ENCODE assay signal across 24 cellular contexts in the genomic region with DNA sequence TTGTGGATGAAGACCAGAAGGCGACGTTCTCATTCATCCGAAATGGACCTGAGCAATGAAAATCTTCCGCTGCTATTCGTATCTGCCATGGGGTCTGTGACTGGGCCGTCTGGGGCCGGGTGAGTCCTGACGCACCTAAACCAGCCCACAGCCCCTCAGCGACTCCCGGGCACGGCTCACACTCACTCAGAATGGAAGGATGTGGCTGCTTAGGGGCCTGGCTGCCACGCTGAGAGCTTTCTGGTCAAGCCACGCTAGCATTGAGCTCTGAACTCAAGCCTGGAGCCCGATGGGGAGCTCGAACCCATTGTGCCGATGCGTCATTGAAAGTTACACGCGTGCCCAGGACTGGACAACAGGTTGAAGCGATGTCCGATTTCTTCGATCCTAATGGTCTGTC.
"Had no signal": no experiment of that assay in that cellular context is flagged by ENCODE, and none has a peak within 500 bp of the region (broad histone marks: within the 10 kb centered on the region; RNA-seq: fewer than 3 reads in every experiment).

No MANE protein-coding gene starts in this region.

- H3K4me1 ChIP-seq: left ventricle myocardium inferior, right atrium auricular region, right lobe of liver, tibial nerve, vagina had no signal

- H3K27me3 ChIP-seq: ovary, right atrium auricular region, right lobe of liver, tibial nerve, vagina had no signal

- H3K4me2 ChIP-seq: smooth muscle cell had no signal

- H3K9me3 ChIP-seq: left ventricle myocardium inferior, neutrophil, ovary, right atrium auricular region, right lobe of liver, tibial nerve, vagina had no signal

- H3K36me3 ChIP-seq: left ventricle myocardium inferior, neutrophil, ovary, right atrium auricular region, right lobe of liver, tibial nerve, vagina had no signal

- FAIRE-seq: islet of Langerhans, kidney had no signal

- H3K27ac ChIP-seq: left ventricle myocardium inferior, neutrophil, ovary, right atrium auricular region, right lobe of liver, tibial nerve, vagina had no signal

- DNase-seq: hypothalamus; immature natural killer cell; kidney; left ventricle myocardium inferior; naive B cell; occipital lobe; ovary; right lobe of liver; stimulated activated CD4-positive, alpha-beta T cell treated with anti-CD3 and anti-CD28 coated beads, Interleukin-1b, Interleukin-23, amount 100 ng/mL, for 48 hours; stimulated activated CD4-positive, alpha-beta T cell treated with anti-CD3 and anti-CD28 coated beads, Interleukin-2, amount 100 ng/mL, for 48 hours; stimulated activated CD4-positive, alpha-beta T cell treated with anti-CD3 and anti-CD28 coated beads, Interleukin-4, amount 100 ng/mL, for 4 hours; stimulated activated CD8-positive, alpha-beta memory T cell treated with anti-CD3 and anti-CD28 coated beads, Interleukin-4, amount 100 ng/mL, for 48 hours; stimulated activated naive CD4-positive, alpha-beta T cell treated with Interleukin-2 at 50 U/mL for 16 hours; stimulated activated naive CD8-positive, alpha-beta T cell treated with anti-CD3 and anti-CD28 coated beads, Interleukin-15, amount 100 ng/mL, for 72 hours; substantia nigra had no signal

- ATAC-seq: natural killer cell treated with Interleukin-12 subunit alpha and Interleukin-12 subunit beta and Interleukin-15 and Interleukin-18, amount 100 ng/mL, for 72 hours; right lobe of liver; stimulated activated memory B cell treated with anti-CD40 and anti-IgM and Interleukin-4, amounts not matched to agents 10 μg/mL and 1 μg/mL and 100 μg/mL, for 72 hours; stimulated activated naive CD8-positive, alpha-beta T cell treated with anti-CD3 and anti-CD28 coated beads, Interleukin-15, amount 100 ng/mL, for 72 hours had no signal

- H3K4me3 ChIP-seq: left ventricle myocardium inferior, lung, ovary, right atrium auricular region, right lobe of liver, smooth muscle cell, tibial nerve, vagina had no signal
